Comparison of ENCODE assay signal across 8 cellular contexts in the genomic region with DNA sequence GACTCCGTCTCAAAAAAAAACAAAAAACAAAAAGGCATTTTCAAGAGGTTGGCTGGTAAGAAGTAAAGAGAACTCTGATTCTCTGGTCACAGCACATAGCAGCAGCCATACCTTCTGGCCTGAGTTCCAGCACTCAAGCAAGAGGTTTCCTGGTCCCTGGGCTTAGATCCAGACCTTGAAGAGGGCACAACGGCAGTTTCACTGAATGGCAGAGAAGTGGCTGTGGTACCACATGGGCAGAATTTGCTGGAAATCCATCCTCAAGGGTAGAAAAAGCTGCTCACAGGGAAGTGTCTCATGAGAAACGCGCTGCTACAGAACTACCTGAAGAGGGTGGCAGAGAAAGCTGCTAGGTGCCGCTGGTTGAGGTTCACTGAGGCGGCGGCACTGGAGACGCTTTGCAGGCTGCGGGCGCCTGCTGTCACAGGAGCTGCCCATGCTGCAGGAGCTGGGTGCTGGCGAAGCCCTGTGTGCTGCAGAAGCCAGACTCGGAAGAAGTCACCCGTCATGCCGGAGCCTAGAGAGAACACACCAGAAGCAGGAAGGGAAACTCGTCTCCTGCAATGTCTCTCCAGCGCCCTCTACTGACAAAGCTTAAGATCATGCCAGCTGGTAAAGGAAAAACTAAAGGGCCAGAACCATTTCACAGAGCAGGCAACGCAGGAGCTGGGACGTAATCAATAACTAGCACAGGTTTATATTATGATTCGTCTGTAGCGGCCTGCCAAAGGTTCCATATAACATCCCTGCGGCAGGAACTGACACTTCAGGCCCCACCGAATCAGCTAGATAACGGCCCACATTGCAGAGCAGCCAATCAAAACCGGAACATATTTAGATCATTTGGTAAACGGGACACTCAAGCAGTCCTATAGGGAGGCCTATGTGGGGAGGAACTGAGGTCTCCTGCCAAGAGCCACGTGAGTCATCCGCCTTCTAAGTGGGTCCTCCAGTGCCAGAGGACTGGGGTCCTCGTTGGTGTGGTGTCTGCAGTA. TPM values are rescaled to one million over a fixed set of nuclear protein-coding genes. Genes with fewer than 3 reads are reported as not detected.
DNase-seq lines count a peak whose midpoint lies in the region; ATAC-seq and TF ChIP-seq lines count a peak whose summit lies in the region.

No MANE protein-coding gene starts in this region.

- H3K4me3 ChIP-seq in DND-41 (ENCODE audit: low read depth in 1 of 2, low read length in 2 of 2) (peak overlapping the region; percentile 23 to 61; a peak in 3 of 4 replicates), WERI-Rb-1 (ENCODE audit: low read depth, low read length) (peak overlapping the region; percentile 16)

- H3K4me1 ChIP-seq in DND-41 (ENCODE audit: insufficient read depth, low read length) = peaks cover 69% of the 10 kb centered on the region

- TF ChIP-seq CTCF in DND-41 (IDR thresholded peaks at IDR 0.05; ENCODE audit: borderline replicate concordance, extremely low read depth, low read length, poor library complexity, severe bottlenecking) = peak; percentile 88
- TF ChIP-seq CTCF in HFFc6 (IDR thresholded peaks at IDR 0.05) = peak; percentile 91
- TF ChIP-seq CTCF in WERI-Rb-1 (IDR thresholded peaks at IDR 0.05; ENCODE audit: low read depth, low read length) = peak; percentile 88

- H4K20me1 ChIP-seq in DND-41 (ENCODE audit: insufficient read depth, low read length) = peaks cover 7% of the 10 kb centered on the region

- H3K79me2 ChIP-seq in DND-41 (ENCODE audit: insufficient read depth, low read length) = peaks cover 38% of the 10 kb centered on the region

- no peaks in the 10 kb centered on the region for H3K9me3 Mint-ChIP-seq in HFFc6

- peaks cover 20% of the 10 kb centered on the region for H3K36me3 ChIP-seq in DND-41 (ENCODE audit: insufficient read depth, low read length)
- H3K36me3 ChIP-seq in WERI-Rb-1 = peaks cover 45% of the 10 kb centered on the region

- H3K27me3 ChIP-seq in DND-41 (ENCODE audit: insufficient read depth, low read length, poor library complexity) (no peaks in the 10 kb centered on the region), WERI-Rb-1 (ENCODE audit: insufficient read depth, low read depth, severe bottlenecking) (no peaks in the 10 kb centered on the region)

- peaks cover 16% of the 10 kb centered on the region; the same call in 1 of the 2 replicates for H3K36me3 Mint-ChIP-seq in HFFc6 (ENCODE audit: low read depth)

- peak overlapping the region; percentile 70 for H3K9ac ChIP-seq in DND-41 (ENCODE audit: low read depth, low read length)

- peak overlapping the region; percentile 81 for H3K4me3 Mint-ChIP-seq in HFFc6

- ATAC-seq in DND-41 (ENCODE audit: insufficient read depth, low read depth) (peak; percentile 78), GM19023 (IDR thresholded peaks at IDR 0.05; ENCODE audit: unreplicated experiment) (no peak)

- peak; percentile 87 for DNase-seq in DND-41
- peak; percentile 83 for DNase-seq in HFFc6
- peak; percentile 83 for DNase-seq in NCI-H2227 treated with DMSO at 0.1 percent for 48 hours (lab: John Stamatoyannopoulos, UW)
- peak; percentile 82 for DNase-seq in WERI-Rb-1
- DNase-seq in central memory CD4-positive, alpha-beta T cell = peak; percentile 87
- peak; percentile 87 for DNase-seq in kidney tubule cell (ENCODE audit: low spot score)
- DNase-seq in stimulated activated CD4-positive, alpha-beta T cell treated with anti-CD3 and anti-CD28 coated beads, Interleukin-1b, Interleukin-23, amount 100 ng/mL, for 24 hours (ENCODE audit: low read depth in 4 of 4, low spot score in 1 of 4) = peak in 3 of 4 experiments; percentile 58 to 66 (median 64)

- H3K27ac ChIP-seq in DND-41 (ENCODE audit: low read length) = peak overlapping the region; percentile 85
- H3K27ac ChIP-seq in WERI-Rb-1 = peak overlapping the region; percentile 62

- peak overlapping the region; percentile 83 for H3K4me2 ChIP-seq in DND-41 (ENCODE audit: insufficient read depth, low read length)

- peak overlapping the region; percentile 88 for H3K27ac Mint-ChIP-seq in HFFc6

- peaks cover 26% of the 10 kb centered on the region for H3K4me1 Mint-ChIP-seq in HFFc6 (ENCODE audit: low read depth)

- peaks cover 3% of the 10 kb centered on the region; the same call in 1 of the 2 replicates for H3K27me3 Mint-ChIP-seq in HFFc6 (ENCODE audit: insufficient read depth)

- no peaks in the 10 kb centered on the region for H3K9me3 ChIP-seq in DND-41 (ENCODE audit: insufficient read depth, low read length, severe bottlenecking)
- H3K9me3 ChIP-seq in WERI-Rb-1 (ENCODE audit: severe bottlenecking) = no peaks in the 10 kb centered on the region

- peak overlapping the region; percentile 77 for H2AFZ ChIP-seq in DND-41 (ENCODE audit: low read depth, low read length)

RNA-seq across cellular contexts. Expression of gene ZNF213, which starts 5.4 kb away (rescaled TPM):
- total RNA-seq in HFFc6 (2021; fragmentation: NEBNext Ultra II Directional; extraction: Animal tissue kit (Norgen Biotek cat#: 25700)) = 1 to 10 TPM; 5.9 to 7.3 (median 6.9) TPM

RNA-seq across cellular contexts. Expression of gene ZNF205, which starts 17.0 kb away (rescaled TPM):
- 10 to 100 TPM in 2 of 6 experiments, 1 to 10 TPM in 4; 7.6 to 10.2 (median 9.5) TPM for total RNA-seq in HFFc6 (2021; fragmentation: NEBNext Ultra II Directional; extraction: Animal tissue kit (Norgen Biotek cat#: 25700))

RNA-seq across cellular contexts. Expression of gene ZSCAN10, which starts 30.3 kb away (rescaled TPM):
- total RNA-seq in HFFc6 (2021; fragmentation: NEBNext Ultra II Directional; extraction: Animal tissue kit (Norgen Biotek cat#: 25700)) = not detected

RNA-seq across cellular contexts. Expression of gene OR1F1, which starts 58.6 kb away (rescaled TPM):
- total RNA-seq in HFFc6 (2021; fragmentation: NEBNext Ultra II Directional; extraction: Animal tissue kit (Norgen Biotek cat#: 25700)) = not detected
